8 cellular contexts compared by ENCODE assay signal in genomic region chr9:129665008-129665771, GRCh38. TPM values are rescaled to one million over a fixed set of nuclear protein-coding genes. Genes with fewer than 3 reads are reported as not detected.
DNase-seq lines count a peak whose midpoint lies in the region; ATAC-seq and TF ChIP-seq lines count a peak whose summit lies in the region.

Gene PRRX2 (plus strand): TSS chr9:129665647. CDS start chr9:129665868, 221 bp downstream.

- H3K36me3 ChIP-seq in smooth muscle cell (ENCODE audit: low read depth): no peaks in the 10 kb centered on the region

- ATAC-seq in left cardiac atrium (peak; percentile 72 to 78), GM21723 (IDR thresholded peaks at IDR 0.05; ENCODE audit: unreplicated experiment) (no peak), HG02973 (IDR thresholded peaks at IDR 0.05; ENCODE audit: unreplicated experiment) (no peak)

- peaks cover 21% of the 10 kb centered on the region for H4K20me1 ChIP-seq in smooth muscle cell (ENCODE audit: low read depth)

- no peak for TF ChIP-seq CTCF in smooth muscle cell (IDR thresholded peaks at IDR 0.05; ENCODE audit: borderline replicate concordance, insufficient read depth, poor library complexity, severe bottlenecking)

- intact Hi-C loops in left cardiac atrium (cut with DNase I): no loop called here

- H3K27me3 ChIP-seq in smooth muscle cell (ENCODE audit: low read depth): no peaks in the 10 kb centered on the region

- H3K79me2 ChIP-seq in smooth muscle cell (ENCODE audit: low read depth): peaks cover 35% of the 10 kb centered on the region

- peak within 1 kb of the TSS; percentile 91 for H3K4me2 ChIP-seq in smooth muscle cell

- peak within 1 kb of the TSS; percentile 57 for H3K4me3 ChIP-seq in smooth muscle cell

- peak; percentile 6 for DNase-seq in DMS79 treated with DMSO at 0.1 percent for 48 hours (lab: John Stamatoyannopoulos, UW)
- no peak for DNase-seq in DMS79 (lab: John Stamatoyannopoulos, UW)
- DNase-seq in activated T-cell treated with anti-CD3 and anti-CD28 coated beads, Interleukin-2, amount 50 U/mL, for 48 hours: peak; percentile 33 to 55
- peak; percentile 64 for DNase-seq in left cardiac atrium
- DNase-seq in smooth muscle cell (lab: John Stamatoyannopoulos, UW; ENCODE audit: unreplicated experiment): peak; percentile 50
- DNase-seq in NCI-H526 treated with DMSO at 0.1 percent for 48 hours (lab: John Stamatoyannopoulos, UW): no peak

- H3K4me1 ChIP-seq in smooth muscle cell (ENCODE audit: low read depth): peaks cover 7% of the 10 kb centered on the region

- H3K27ac ChIP-seq in smooth muscle cell (ENCODE audit: low read depth): peak within 1 kb of the TSS; percentile 45

- peaks cover 13% of the 10 kb centered on the region for H3F3A ChIP-seq in smooth muscle cell (ENCODE audit: low read depth)

- WGBS in smooth muscle cell (ENCODE audit: low lambda C conversion rate): 8% methylated on average over 8 of the region's 60 CpGs

- H3K9me3 ChIP-seq in smooth muscle cell (replicated peaks; ENCODE audit: low read depth): no peaks in the 10 kb centered on the region

- peak within 1 kb of the TSS; percentile 87 for H2AFZ ChIP-seq in smooth muscle cell (ENCODE audit: low read depth)

- peak within 1 kb of the TSS; percentile 39 for H3K9ac ChIP-seq in smooth muscle cell (ENCODE audit: low read depth)

RNA-seq across cellular contexts. Expression of gene PRRX2, which starts in this region (rescaled TPM):
- total RNA-seq in left cardiac atrium (1 to 10 TPM; 1.8 to 5.3 TPM), smooth muscle cell (59.9 and 87.7 TPM in 2 replicates)
- 180 and 234 TPM in 2 replicates for polyA plus RNA-seq in smooth muscle cell

Comparison
In these comparisons a context has a peak if more than half of its experiments do, and no peak if none do; other contexts are left out.
1. DNase-seq: peak in DMS79 treated with DMSO at 0.1 percent for 48 hours (single experiment), activated T-cell treated with anti-CD3 and anti-CD28 coated beads, Interleukin-2, amount 50 U/mL, for 48 hours (2 of 2), left cardiac atrium (single experiment) and smooth muscle cell (single experiment); none in DMS79 (single experiment) and NCI-H526 treated with DMSO at 0.1 percent for 48 hours (single experiment).
2. ATAC-seq: peak in left cardiac atrium (2 of 2); none in GM21723 (single experiment) and HG02973 (single experiment).